Comparison of ENCODE assay signal across 26 cellular contexts in genomic region chr1:92495392-92496066, GRCh38. TPM values are rescaled to one million over a fixed set of nuclear protein-coding genes. Genes with fewer than 3 reads are reported as not detected.
DNase-seq lines count a peak whose midpoint lies in the region; ATAC-seq, FAIRE-seq and TF ChIP-seq lines count a peak whose summit lies in the region.
"Had no signal": no experiment of that assay in that cellular context is flagged by ENCODE, and none has a peak within 500 bp of the region (broad histone marks: within the 10 kb centered on the region; RNA-seq: fewer than 3 reads in every experiment).

No MANE protein-coding gene starts in this region.

- POLR2A ChIA-PET in naive thymus-derived CD4-positive, alpha-beta T cell (lab: Charles Lee) = interaction anchor here (0.9 to 1.9 kb wide), 2 partner anchors 9 to 10 kb away, joined by 4 to 6 read pairs; partner anchors contain the start of gene GFI1

- no peak overlapping the region for H3K4me2 ChIP-seq in Karpas-422 (ENCODE audit: low read depth, low read length, poor library complexity, severe bottlenecking)
- H3K4me2 ChIP-seq: smooth muscle cell had no signal

- CTCF ChIA-PET in naive thymus-derived CD4-positive, alpha-beta T cell (lab: Charles Lee) = interaction anchor here (1.2 kb wide), 1 partner anchor 10 kb away, joined by 6 read pairs; no protein-coding TSS in a partner anchor

- H3K79me2 ChIP-seq in Karpas-422 (ENCODE audit: low read length) = no peaks in the 10 kb centered on the region

- no peak overlapping the region for H3K27ac ChIP-seq in Karpas-422 (ENCODE audit: low read length)
- H3K27ac ChIP-seq in naive thymus-derived CD4-positive, alpha-beta T cell (ENCODE audit: low read depth, low read length) = no peak overlapping the region
- H3K27ac ChIP-seq: ascending aorta, gastrocnemius medialis, neutrophil, right atrium auricular region, thoracic aorta had no signal

- DNase-seq in activated naive CD4-positive, alpha-beta T cell treated with Interleukin-2 at 50 U/mL for 16 hours = no peak
- DNase-seq in D721Med (ENCODE audit: insufficient read length, low spot score) (no peak), Karpas-422 (peak; percentile 26), COR-L47 (lab: John Stamatoyannopoulos, UW) (no peak), glutamatergic neuron (no peak)
- DNase-seq in naive thymus-derived CD4-positive, alpha-beta T cell = no peak
- DNase-seq: activated T-cell treated with anti-CD3 and anti-CD28 coated beads, Interleukin-2, amount 50 U/mL, for 48 hours; gastrocnemius medialis; KBM-7; kidney glomerular epithelial cell; NCI-H1417 treated with DMSO at 0.1 percent for 48 hours; NCI-H2081; NCI-H226; posterior cingulate gyrus; Right ventricle myocardium superior had no signal

- H3K9me2 ChIP-seq in Karpas-422 (replicated peaks; ENCODE audit: insufficient read depth, low read length) = no peaks in the 10 kb centered on the region

- H3K27ac Mint-ChIP-seq in activated naive CD4-positive, alpha-beta T cell treated with anti-CD3 and anti-CD28 coated beads, Interleukin-2, amount 50 U/mL, for 24 hours = peak overlapping the region; percentile 30
- H3K27ac Mint-ChIP-seq in naive thymus-derived CD4-positive, alpha-beta T cell = peak overlapping the region in 1 of 9 donors; percentile 52
- H3K27ac Mint-ChIP-seq in glutamatergic neuron (ENCODE audit: unreplicated experiment) = no peak overlapping the region
- H3K27ac Mint-ChIP-seq: mesothelial cell of epicardium had no signal

- no peaks in the 10 kb centered on the region for H3K9me3 Mint-ChIP-seq in activated naive CD4-positive, alpha-beta T cell treated with anti-CD3 and anti-CD28 coated beads, Interleukin-2, amount 50 U/mL, for 24 hours
- H3K9me3 Mint-ChIP-seq in naive thymus-derived CD4-positive, alpha-beta T cell = peaks cover 0 to 2% (median 0%) of the 10 kb centered on the region in 11 donors
- H3K9me3 Mint-ChIP-seq in glutamatergic neuron (ENCODE audit: unreplicated experiment) = no peaks in the 10 kb centered on the region

- H3K27me3 Mint-ChIP-seq in activated naive CD4-positive, alpha-beta T cell treated with anti-CD3 and anti-CD28 coated beads, Interleukin-2, amount 50 U/mL, for 24 hours = no peaks in the 10 kb centered on the region
- H3K27me3 Mint-ChIP-seq in naive thymus-derived CD4-positive, alpha-beta T cell = no peaks in the 10 kb centered on the region
- H3K27me3 Mint-ChIP-seq in glutamatergic neuron (ENCODE audit: unreplicated experiment) = peaks cover 2% of the 10 kb centered on the region

- H4K20me1 ChIP-seq in Karpas-422 (ENCODE audit: insufficient read depth, low read depth, low read length) = no peaks in the 10 kb centered on the region

- no peak overlapping the region for H3K9ac ChIP-seq in Karpas-422 (ENCODE audit: low read length)

- H3K4me1 Mint-ChIP-seq in activated naive CD4-positive, alpha-beta T cell treated with anti-CD3 and anti-CD28 coated beads, Interleukin-2, amount 50 U/mL, for 24 hours = peaks cover 39% of the 10 kb centered on the region
- H3K4me1 Mint-ChIP-seq in naive thymus-derived CD4-positive, alpha-beta T cell = peaks cover 7 to 36% (median 25%) of the 10 kb centered on the region in 7 donors
- no peaks in the 10 kb centered on the region for H3K4me1 Mint-ChIP-seq in glutamatergic neuron (ENCODE audit: low read depth, unreplicated experiment)
- H3K4me1 Mint-ChIP-seq: mesothelial cell of epicardium had no signal

- peak; percentile 31 for ATAC-seq in naive thymus-derived CD4-positive, alpha-beta T cell
- ATAC-seq: gastrocnemius medialis, Panc1, SK-N-SH treated with all-trans-retinoic acid at 6 μM for 48 hours had no signal

- H3K9me3 ChIP-seq in Karpas-422 (ENCODE audit: low read length) = no peaks in the 10 kb centered on the region
- H3K9me3 ChIP-seq in naive thymus-derived CD4-positive, alpha-beta T cell (ENCODE audit: control insufficient read depth in 2 of 3, low read length in 3 of 3) = no peaks in the 10 kb centered on the region
- H3K9me3 ChIP-seq: ascending aorta, gastrocnemius medialis, neutrophil, right atrium auricular region, thoracic aorta had no signal

- no peak overlapping the region for H3K4me3 Mint-ChIP-seq in activated naive CD4-positive, alpha-beta T cell treated with anti-CD3 and anti-CD28 coated beads, Interleukin-2, amount 50 U/mL, for 24 hours
- H3K4me3 Mint-ChIP-seq in naive thymus-derived CD4-positive, alpha-beta T cell = peak overlapping the region in 9 of 10 donors; percentile 17 to 51 (median 37)
- no peak overlapping the region for H3K4me3 Mint-ChIP-seq in glutamatergic neuron (ENCODE audit: unreplicated experiment)
- H3K4me3 Mint-ChIP-seq: mesothelial cell of epicardium had no signal

- no peak overlapping the region for H2AFZ ChIP-seq in Karpas-422 (ENCODE audit: low read length)

- peaks cover 12% of the 10 kb centered on the region for H3K4me1 ChIP-seq in Karpas-422 (ENCODE audit: low read length)
- H3K4me1 ChIP-seq in naive thymus-derived CD4-positive, alpha-beta T cell (ENCODE audit: control insufficient read depth in 2 of 2, insufficient read depth in 2 of 2, low read length in 2 of 2) = peaks cover 12 to 18% of the 10 kb centered on the region in 2 donors
- H3K4me1 ChIP-seq: ascending aorta, gastrocnemius medialis, right atrium auricular region had no signal

- no peak overlapping the region for H3K4me3 ChIP-seq in Karpas-422 (ENCODE audit: low read length)
- H3K4me3 ChIP-seq in naive thymus-derived CD4-positive, alpha-beta T cell (ENCODE audit: low read length) = no peak overlapping the region
- H3K4me3 ChIP-seq: ascending aorta, gastrocnemius medialis, right atrium auricular region, smooth muscle cell, thoracic aorta had no signal

- no peaks in the 10 kb centered on the region for H3K36me3 Mint-ChIP-seq in activated naive CD4-positive, alpha-beta T cell treated with anti-CD3 and anti-CD28 coated beads, Interleukin-2, amount 50 U/mL, for 24 hours
- H3K36me3 Mint-ChIP-seq in naive thymus-derived CD4-positive, alpha-beta T cell = peaks cover 0 to 13% (median 0%) of the 10 kb centered on the region in 5 donors
- no peaks in the 10 kb centered on the region for H3K36me3 Mint-ChIP-seq in glutamatergic neuron (ENCODE audit: unreplicated experiment)
- H3K36me3 Mint-ChIP-seq: mesothelial cell of epicardium had no signal

- peak; percentile 56 for FAIRE-seq in D721Med (lab: Jason Lieb, UNC)
- FAIRE-seq: colon, H54 had no signal

- no peak for TF ChIP-seq CTCF in D721Med (IDR thresholded peaks at IDR 0.05; ENCODE audit: insufficient read depth, missing control alignments)
- no peak for TF ChIP-seq CTCF in glutamatergic neuron (IDR thresholded peaks at IDR 0.05; ENCODE audit: partially characterized antibody, unreplicated experiment)

- no peaks in the 10 kb centered on the region for H3K27me3 ChIP-seq in Karpas-422 (ENCODE audit: low read length)
- H3K27me3 ChIP-seq in naive thymus-derived CD4-positive, alpha-beta T cell (ENCODE audit: control insufficient read depth in 2 of 2, insufficient read depth in 2 of 2, low read length in 2 of 2) = no peaks in the 10 kb centered on the region
- H3K27me3 ChIP-seq: ascending aorta, gastrocnemius medialis, neutrophil, right atrium auricular region had no signal

- intact Hi-C loops in naive thymus-derived CD4-positive, alpha-beta T cell (cut with micrococcal nuclease) = loop anchor here in 1 of 2 donors (1.0 kb wide), 1 partner anchor 8 kb away; no protein-coding TSS in a partner anchor

- no peaks in the 10 kb centered on the region for H3K36me3 ChIP-seq in Karpas-422 (ENCODE audit: insufficient read depth, low read length)
- H3K36me3 ChIP-seq in naive thymus-derived CD4-positive, alpha-beta T cell (ENCODE audit: control insufficient read depth in 2 of 3, insufficient read depth in 3 of 3, low read length in 3 of 3) = no peaks in the 10 kb centered on the region
- H3K36me3 ChIP-seq: ascending aorta, gastrocnemius medialis, neutrophil, right atrium auricular region, thoracic aorta had no signal

RNA-seq across cellular contexts. Expression of gene GFI1, which starts 8.8 kb away (rescaled TPM):
- 10.2 and 10.8 TPM in 2 replicates for total RNA-seq in Karpas-422 (2014; rRNA removed; shearing (Covaris generic); ENCODE audit: low replicate concordance)
- total RNA-seq in naive thymus-derived CD4-positive, alpha-beta T cell = 10 to 100 TPM; 11.5 to 78.8 (median 29.9) TPM
- polyA plus RNA-seq in naive thymus-derived CD4-positive, alpha-beta T cell = 1 to 10 TPM; 3.3 to 7.9 TPM
- not detected for total RNA-seq in glutamatergic neuron (ENCODE audit: unreplicated experiment)
- total RNA-seq: ascending aorta, gastrocnemius medialis had no signal
- polyA plus RNA-seq: smooth muscle cell had no signal

Comparison
In these comparisons a context has a peak if more than half of its experiments do, and no peak if none do; other contexts are left out.
1. H3K4me3 Mint-ChIP-seq: peak in naive thymus-derived CD4-positive, alpha-beta T cell (9 of 10); none in activated naive CD4-positive, alpha-beta T cell treated with anti-CD3 and anti-CD28 coated beads, Interleukin-2, amount 50 U/mL, for 24 hours (single experiment) and glutamatergic neuron (single experiment).
2. RNA of gene GFI1, which starts 8.8 kb away (total RNA-seq): 11.5 to 78.8 TPM in naive thymus-derived CD4-positive, alpha-beta T cell and 10.2 to 10.8 TPM in Karpas-422; not detected in glutamatergic neuron (single experiment); every median in the first group is over 10 times any median in the second.